ENCODE assay signal across 8 cellular contexts in genomic region chr7:33185786-33186185, GRCh38. TPM values are rescaled to one million over a fixed set of nuclear protein-coding genes. Genes with fewer than 3 reads are reported as not detected.
A peak's percentile ranks its signal among the peaks of the same experiment; 100 is the strongest.
DNase-seq lines count a peak whose midpoint lies in the region; ATAC-seq and TF ChIP-seq lines count a peak whose summit lies in the region.

No MANE protein-coding gene starts in this region.

- ATAC-seq in DND-41 (ENCODE audit: insufficient read depth, low read depth) (peak; percentile 77), GM21360 (IDR thresholded peaks at IDR 0.05; ENCODE audit: unreplicated experiment) (peak; percentile 72), IMR-90 (ENCODE audit: low read depth) (peak; percentile 97), Panc1 (peak; percentile 91)
- no peak for ATAC-seq in activated CD4-positive, CD25-positive, alpha-beta regulatory T cell treated with anti-CD3 and anti-CD28 coated beads, Interleukin-2, amount 50 U/mL, for 24 hours

- in situ Hi-C loops in IMR-90 (cut with MboI; ENCODE audit: low sequenced_read_pairs): no loop called here
- in situ Hi-C loops in Panc1 (cut with HindIII; ENCODE audit: low pct_unique_long_range_greater_than_20kb, low sequenced_read_pairs): no loop called here

- POLR2A ChIA-PET in IMR-90 (lab: Charles Lee; ENCODE audit: unreplicated experiment): no interaction called here
- POLR2A ChIA-PET in Panc1 (lab: Charles Lee): no interaction called here

- no peak for TF ChIP-seq EP300 in neural cell (conservative IDR thresholded peaks at IDR 0.05; ENCODE audit: poor library complexity, severe bottlenecking)

- H3K36me3 ChIP-seq in DND-41 (ENCODE audit: insufficient read depth, low read length) (no peaks in the 10 kb centered on the region), IMR-90 (ENCODE audit: control insufficient read depth, insufficient read depth, low read length) (peaks cover under 1% of the 10 kb centered on the region; the same call in 1 of the 2 replicates), Panc1 (ENCODE audit: control insufficient read depth, insufficient read depth, low read length) (no peaks in the 10 kb centered on the region), neural cell (ENCODE audit: insufficient read depth, low read length) (peaks cover 3% of the 10 kb centered on the region)

- no peaks in the 10 kb centered on the region; the same call in 1 of the 2 replicates for H3K9me1 ChIP-seq in IMR-90 (ENCODE audit: insufficient read depth, low read length)

- no peak overlapping the region; the same call in 1 of the 2 replicates for H3K56ac ChIP-seq in IMR-90 (ENCODE audit: extremely low read depth, insufficient read depth, low read length)

- H4K5ac ChIP-seq in IMR-90 (ENCODE audit: low read depth, low read length): no peak overlapping the region

- H3K27ac ChIP-seq in DND-41 (ENCODE audit: low read length): no peak overlapping the region
- no peak overlapping the region for H3K27ac ChIP-seq in IMR-90 (ENCODE audit: insufficient read depth, low read length)
- H3K27ac ChIP-seq in Panc1 (ENCODE audit: low read length): no peak overlapping the region
- no peak overlapping the region for H3K27ac ChIP-seq in neural cell (ENCODE audit: low read length)

- no peak overlapping the region for H3K4me3 ChIP-seq in DND-41 (ENCODE audit: low read depth in 1 of 2, low read length in 2 of 2)
- no peak overlapping the region for H3K4me3 ChIP-seq in IMR-90 (ENCODE audit: insufficient read depth, low read depth, low read length)
- H3K4me3 ChIP-seq in Panc1 (ENCODE audit: low read depth in 2 of 2, low read length in 2 of 2): no peak overlapping the region
- H3K4me3 ChIP-seq in epithelial cell of proximal tubule (ENCODE audit: low read depth, low read length): no peak overlapping the region
- no peak overlapping the region for H3K4me3 ChIP-seq in neural cell (ENCODE audit: low read length)

- no peak overlapping the region for H3K18ac ChIP-seq in IMR-90 (ENCODE audit: low read depth, low read length)

- H3K4me1 ChIP-seq in DND-41 (ENCODE audit: insufficient read depth, low read length): peaks cover 2% of the 10 kb centered on the region; the same call in 1 of the 2 replicates
- no peaks in the 10 kb centered on the region for H3K4me1 ChIP-seq in IMR-90 (ENCODE audit: control insufficient read depth, insufficient read depth, low read length)
- H3K4me1 ChIP-seq in Panc1 (ENCODE audit: control insufficient read depth, insufficient read depth, low read length): no peaks in the 10 kb centered on the region

- BruUV-seq in IMR-90 (replicated peaks; lab: Mats Ljungman, UMichigan) (no TSS peak), Panc1 (replicated peaks; lab: Mats Ljungman, UMichigan) (no TSS peak)

- no peaks in the 10 kb centered on the region for H3K79me2 ChIP-seq in DND-41 (ENCODE audit: insufficient read depth, low read length)
- no peaks in the 10 kb centered on the region for H3K79me2 ChIP-seq in neural cell (replicated peaks; ENCODE audit: insufficient read depth, low read length)

- no peak overlapping the region for H2BK5ac ChIP-seq in IMR-90 (ENCODE audit: low read depth, low read length, poor library complexity, severe bottlenecking)

- H2AK5ac ChIP-seq in IMR-90 (ENCODE audit: low read depth, low read length): no peak overlapping the region

- no peaks in the 10 kb centered on the region for H3K9me2 ChIP-seq in neural cell (ENCODE audit: insufficient read depth, low read length)

- no peaks in the 10 kb centered on the region for H3K79me1 ChIP-seq in IMR-90 (ENCODE audit: low read depth in 1 of 2, low read length in 2 of 2)

- H4K8ac ChIP-seq in IMR-90 (ENCODE audit: low read depth in 2 of 2, low read length in 2 of 2): no peak overlapping the region

- CTCF ChIA-PET in IMR-90 (lab: Yijun Ruan, JAX): interaction anchor here (0.9 to 1.0 kb wide), 2 partner anchors 53 to 745 kb away, joined by 3 to 4 read pairs; no protein-coding TSS in a partner anchor
- CTCF ChIA-PET in Panc1 (lab: Charles Lee): interaction anchor here (0.6 kb wide), 1 partner anchor 145 kb away, joined by 8 read pairs; no protein-coding TSS in a partner anchor

- no CpG with 5 or more reads among the region's 3 CpGs for WGBS in IMR-90 (ENCODE audit: extremely low coverage in 2 of 2, insufficient read length in 1 of 2), 2 experiments

- no peak overlapping the region for H2AK9ac ChIP-seq in IMR-90 (replicated peaks; ENCODE audit: low read depth, low read length, poor library complexity)

- no peak overlapping the region for H3K23ac ChIP-seq in IMR-90 (ENCODE audit: low read depth, low read length)

- TF ChIP-seq RAD21 in IMR-90 (IDR thresholded peaks at IDR 0.05; ENCODE audit: low read length) (peak; percentile 85), neural cell (conservative IDR thresholded peaks at IDR 0.05) (peak; percentile 87)

- DNase-seq in DND-41: peak; percentile 18
- DNase-seq in IMR-90: peak; percentile 68
- peak; percentile 48 for DNase-seq in Panc1 (ENCODE audit: low read depth, low spot score)
- DNase-seq in epithelial cell of proximal tubule (ENCODE audit: low read depth): no peak
- DNase-seq in C1 segment of cervical spinal cord (lab: John Stamatoyannopoulos, UW): no peak

- H3K14ac ChIP-seq in IMR-90 (replicated peaks; ENCODE audit: low read depth, low read length): no peak overlapping the region

- H3K9ac ChIP-seq in DND-41 (ENCODE audit: low read depth, low read length) (no peak overlapping the region), IMR-90 (ENCODE audit: low read depth, low read length) (no peak overlapping the region), neural cell (ENCODE audit: low read length) (no peak overlapping the region)

- no peak overlapping the region for H2BK20ac ChIP-seq in IMR-90 (ENCODE audit: low read depth, low read length)

- H4K91ac ChIP-seq in IMR-90 (ENCODE audit: insufficient read depth, low read depth, low read length): no peak overlapping the region

- H3F3A ChIP-seq in neural cell (ENCODE audit: insufficient read depth, low read length, poor library complexity, severe bottlenecking): no peaks in the 10 kb centered on the region

- TF ChIP-seq CTCF in DND-41 (IDR thresholded peaks at IDR 0.05; ENCODE audit: borderline replicate concordance, extremely low read depth, low read length, poor library complexity, severe bottlenecking): peak; percentile 83
- TF ChIP-seq CTCF in IMR-90 (conservative IDR thresholded peaks at IDR 0.05; ENCODE audit: low read depth, low read length): peak; percentile 80
- peak; percentile 79; the same call in 1 of the 2 replicates for TF ChIP-seq CTCF in Panc1 (IDR thresholded peaks at IDR 0.05)
- peak; percentile 80 for TF ChIP-seq CTCF in epithelial cell of proximal tubule (conservative IDR thresholded peaks at IDR 0.05; ENCODE audit: low read depth, low read length)
- peak; percentile 84 for TF ChIP-seq CTCF in neural cell (IDR thresholded peaks at IDR 0.05; ENCODE audit: poor library complexity, severe bottlenecking)

- no peak overlapping the region for H3K4me2 ChIP-seq in DND-41 (ENCODE audit: insufficient read depth, low read length)
- no peak overlapping the region for H3K4me2 ChIP-seq in IMR-90 (ENCODE audit: low read depth, low read length)
- no peak overlapping the region for H3K4me2 ChIP-seq in neural cell (ENCODE audit: low read length)

- no peak overlapping the region for H3K4ac ChIP-seq in IMR-90 (ENCODE audit: low read depth, low read length)

- intact Hi-C loops in IMR-90 (cut with micrococcal nuclease): loop anchor here (2.0 to 10.0 kb wide), 5 partner anchors 57 to 902 kb away; partner anchors contain the start of gene BMPER
- intact Hi-C loops in Panc1 (cut with micrococcal nuclease; ENCODE audit: unreplicated experiment): loop anchor here (2.0 to 10.0 kb wide), 3 partner anchors 57 to 747 kb away; no protein-coding TSS in a partner anchor

- H4K20me1 ChIP-seq in DND-41 (ENCODE audit: insufficient read depth, low read length) (no peaks in the 10 kb centered on the region), IMR-90 (ENCODE audit: insufficient read depth, low read length) (no peaks in the 10 kb centered on the region), neural cell (ENCODE audit: insufficient read depth) (no peaks in the 10 kb centered on the region)

- no peak overlapping the region for H2BK120ac ChIP-seq in IMR-90 (ENCODE audit: low read depth, low read length)

- H3K9me3 ChIP-seq in DND-41 (ENCODE audit: insufficient read depth, low read length, severe bottlenecking): no peaks in the 10 kb centered on the region
- no peaks in the 10 kb centered on the region; the same call in 1 of the 2 replicates for H3K9me3 ChIP-seq in IMR-90 (ENCODE audit: control insufficient read depth, insufficient read depth, low read length)
- H3K9me3 ChIP-seq in Panc1 (ENCODE audit: control insufficient read depth, insufficient read depth, low read depth, low read length): no peaks in the 10 kb centered on the region
- no peaks in the 10 kb centered on the region for H3K9me3 ChIP-seq in neural cell (ENCODE audit: low read length)

- H2AFZ ChIP-seq in DND-41 (ENCODE audit: low read depth, low read length) (no peak overlapping the region), IMR-90 (replicated peaks; ENCODE audit: low read length, poor library complexity) (no peak overlapping the region), neural cell (ENCODE audit: low read depth, low read length) (no peak overlapping the region)

- H3K27me3 ChIP-seq in DND-41 (ENCODE audit: insufficient read depth, low read length, poor library complexity) (no peaks in the 10 kb centered on the region), IMR-90 (ENCODE audit: control insufficient read depth, insufficient read depth, low read length) (no peaks in the 10 kb centered on the region), Panc1 (ENCODE audit: control insufficient read depth, insufficient read depth, low read length) (peaks cover 2% of the 10 kb centered on the region; the same call in 1 of the 2 replicates), neural cell (ENCODE audit: insufficient read depth, low read depth, low read length) (no peaks in the 10 kb centered on the region)

- no peak for TF ChIP-seq POLR2A in IMR-90 (IDR thresholded peaks at IDR 0.05; ENCODE audit: low read depth, low read length)

- no peak overlapping the region for H2BK15ac ChIP-seq in IMR-90 (ENCODE audit: low read depth, low read length)

- dilution Hi-C loops in IMR-90 (cut with HindIII; ENCODE audit: low sequenced_read_pairs, unreplicated experiment): no loop called here

TF ChIP-seq in IMR-90, 13 proteins besides CTCF, POLR2A, EP300 and RAD21 (continues in another document):
- TF ChIP-seq MAFK (IDR thresholded peaks at IDR 0.05; ENCODE audit: low read depth, low read length): no peak
- peak; percentile 61 for TF ChIP-seq SMC3 (IDR thresholded peaks at IDR 0.05; ENCODE audit: low read depth, low read length)

TF ChIP-seq in neural cell, 6 proteins besides CTCF, POLR2A, EP300 and RAD21 (continues in another document):
- no peak for TF ChIP-seq MXI1 (conservative IDR thresholded peaks at IDR 0.05; ENCODE audit: poor library complexity, severe bottlenecking)

RNA-seq across cellular contexts. Expression of gene BBS9, which starts 56.4 kb away (rescaled TPM):
- total RNA-seq in IMR-90 (2012; rRNA removed) (9.5 and 11.9 TPM in 2 replicates), Panc1 (2021; ENCODE audit: unreplicated experiment) (6.9 TPM), epithelial cell of proximal tubule (3.1 and 4.4 TPM in 2 replicates)
- polyA plus RNA-seq in IMR-90 (2012; rRNA removed) (6.5 and 7.9 TPM in 2 replicates), neural cell (8.4 and 9.8 TPM in 2 replicates)
- 2.5 and 3.6 TPM in 2 replicates for polyA plus RNA-seq in IMR-90 (2012; cell fraction: cytosol; rRNA removed)
- 1.9 and 7.4 TPM in 2 replicates for polyA plus RNA-seq in IMR-90 (2012; cell fraction: nucleus; rRNA removed; ENCODE audit: low replicate concordance)
- polyA plus RNA-seq in Panc1 (2012; ENCODE audit: insufficient read length): 4.3 TPM
- 56.7 and 57.3 TPM in 2 replicates for polyA minus RNA-seq in neural cell

Comparison
In these comparisons a context has a peak if more than half of its experiments do, and no peak if none do; other contexts are left out.
1. ATAC-seq: peak in DND-41 (single experiment), GM21360 (single experiment), IMR-90 (single experiment) and Panc1 (single experiment); none in activated CD4-positive, CD25-positive, alpha-beta regulatory T cell treated with anti-CD3 and anti-CD28 coated beads, Interleukin-2, amount 50 U/mL, for 24 hours (0 of 2).
2. DNase-seq: peak in DND-41 (single experiment), IMR-90 (single experiment) and Panc1 (single experiment); none in epithelial cell of proximal tubule (single experiment) and C1 segment of cervical spinal cord (0 of 14).
3. Peak in every context shown above with its lines, with median percentiles within 50 percentile points of each other: CTCF ChIP-seq.